In genomic region chr21:36718951-36719501, GRCh38 we compare ENCODE assay signal across 13 cellular contexts. TPM values are rescaled to one million over a fixed set of nuclear protein-coding genes. Genes with fewer than 3 reads are reported as not detected.
A peak's percentile ranks its signal among the peaks of the same experiment; 100 is the strongest.
DNase-seq lines count a peak whose midpoint lies in the region; TF ChIP-seq lines count a peak whose summit lies in the region.
"Had no signal": no experiment of that assay in that cellular context is flagged by ENCODE, and none has a peak within 500 bp of the region (broad histone marks: within the 10 kb centered on the region; RNA-seq: fewer than 3 reads in every experiment).

No MANE protein-coding gene starts in this region.

- H4K20me1 ChIP-seq in H9 (ENCODE audit: control insufficient read depth, insufficient read depth, insufficient read length) = no peaks in the 10 kb centered on the region

- peaks cover 12 to 20% of the 10 kb centered on the region in 2 experiments for H3K4me1 Mint-ChIP-seq in H9
- H3K4me1 Mint-ChIP-seq: natural killer cell; stimulated activated naive CD8-positive, alpha-beta T cell treated with anti-CD3 and anti-CD28 coated beads, Interleukin-15, amount 100 ng/mL, for 72 hours had no signal

- H2BK15ac ChIP-seq in H9 (ENCODE audit: low read depth, low read length) = no peak overlapping the region

- H3K27ac ChIP-seq in duodenal mucosa (ENCODE audit: low read depth, low read length) = peak overlapping the region; percentile 64
- peak overlapping the region; percentile 84 to 94 (median 91) for H3K27ac ChIP-seq in transverse colon
- H3K27ac ChIP-seq in H9 (ENCODE audit: insufficient read length, low read depth, low read length) = no peak overlapping the region

- H2BK5ac ChIP-seq in H9 (ENCODE audit: insufficient read length, low read length) = no peak overlapping the region

- peaks cover 64% of the 10 kb centered on the region for H3K27me3 Mint-ChIP-seq in H9 (ENCODE audit: low read depth)

- in situ Hi-C loops in transverse colon (cut with MboI; ENCODE audit: low pct_ligation_motif_present in 1 of 4, low pct_unique_long_range_greater_than_20kb in 1 of 4, low sequenced_read_pairs in 3 of 4) = no loop called here

- TF ChIP-seq CTCF in transverse colon (IDR thresholded peaks at IDR 0.05) (no peak), H9 (conservative IDR thresholded peaks at IDR 0.05) (no peak)

- no peak overlapping the region for H3K56ac ChIP-seq in H9 (ENCODE audit: insufficient read length, low read depth, low read length)

- intact Hi-C loops in transverse colon (cut with DNase I; ENCODE audit: low total_unique reads) = no loop called here

- no peaks in the 10 kb centered on the region for H3K9me3 Mint-ChIP-seq in H9
- H3K9me3 Mint-ChIP-seq: natural killer cell; stimulated activated naive CD8-positive, alpha-beta T cell treated with anti-CD3 and anti-CD28 coated beads, Interleukin-15, amount 100 ng/mL, for 72 hours had no signal

- H2AFZ ChIP-seq in H9 (ENCODE audit: low read length) = no peak overlapping the region

- no peaks in the 10 kb centered on the region for H3K9me3 ChIP-seq in duodenal mucosa (ENCODE audit: control insufficient read depth in 1 of 2, low read length in 2 of 2)
- no peaks in the 10 kb centered on the region for H3K9me3 ChIP-seq in transverse colon
- H3K9me3 ChIP-seq in H9 (ENCODE audit: control insufficient read depth, low read depth, low read length) = no peaks in the 10 kb centered on the region
- H3K9me3 ChIP-seq: A549 had no signal

- peak overlapping the region; percentile 51 to 55 for H3K4me3 ChIP-seq in duodenal mucosa (ENCODE audit: low read depth in 1 of 2, low read length in 2 of 2)
- peak overlapping the region in 2 of 4 donors; percentile 13 to 23 for H3K4me3 ChIP-seq in transverse colon
- H3K4me3 ChIP-seq: A549 had no signal

- no peak overlapping the region for H3K4me2 ChIP-seq in H9 (ENCODE audit: insufficient read depth, insufficient read length, low read length)
- H3K4me2 ChIP-seq: A549 had no signal

- no peak overlapping the region for H3K23ac ChIP-seq in H9 (ENCODE audit: insufficient read length, low read depth, low read length)

- H3K79me2 ChIP-seq in H9 (ENCODE audit: insufficient read depth, low read length) = no peaks in the 10 kb centered on the region

- H3K18ac ChIP-seq in H9 (ENCODE audit: insufficient read length, low read depth, low read length) = no peak overlapping the region

- H3K36me3 Mint-ChIP-seq in H9 (ENCODE audit: insufficient read depth in 1 of 3, low read depth in 3 of 3) = no peaks in the 10 kb centered on the region
- H3K36me3 Mint-ChIP-seq: natural killer cell had no signal

- H3K9ac ChIP-seq in duodenal mucosa (ENCODE audit: low read depth in 1 of 2, low read length in 2 of 2) (peak overlapping the region; percentile 65 to 74), H9 (ENCODE audit: extremely low read depth, insufficient read length, low read length) (no peak overlapping the region)

- H3T11ph ChIP-seq in H9 (ENCODE audit: low read length) = no peak overlapping the region

- no peak overlapping the region for H3K4ac ChIP-seq in H9 (ENCODE audit: low read depth, low read length)

- H2AK5ac ChIP-seq in H9 (ENCODE audit: insufficient read length, low read length) = no peak overlapping the region

- 51% methylated on average over 18 of the region's 18 CpGs; no CpG with 5 or more reads in 1 of the 2 donors for WGBS in transverse colon (ENCODE audit: low coverage in 1 of 2), 2 donors
- no CpG with 5 or more reads among the region's 18 CpGs for WGBS in H9 (ENCODE audit: extremely low coverage, insufficient read length, low lambda C conversion rate)

- H2BK20ac ChIP-seq in H9 (ENCODE audit: low read depth, low read length, poor library complexity, severe bottlenecking) = no peak overlapping the region

- peak; percentile 66 for TF ChIP-seq POLR2A in transverse colon (IDR thresholded peaks at IDR 0.05)

- no peak overlapping the region for H4K5ac ChIP-seq in H9 (ENCODE audit: insufficient read length, low read depth, low read length)

- peak; percentile 56 for DNase-seq in activated effector memory CD4-positive, alpha-beta T cell treated with anti-CD3 and anti-CD28 coated beads, Interleukin-2, amount 50 U/mL, for 16 hours
- no peak for DNase-seq in activated effector memory CD4-positive, alpha-beta T cell treated with Interleukin-2 at 50 U/mL for 16 hours
- DNase-seq in midbrain (lab: John Stamatoyannopoulos, UW) (peak; percentile 47), transverse colon (peak; percentile 87), NCI-H446 (lab: John Stamatoyannopoulos, UW) (no peak), dermis blood vessel endothelial cell (no peak), H9 (no peak)
- DNase-seq: natural killer cell; stimulated activated CD4-positive, alpha-beta T cell treated with anti-CD3 and anti-CD28 coated beads, Interleukin-1b, Interleukin-23, amount 100 ng/mL, for 48 hours; stimulated activated naive CD8-positive, alpha-beta T cell treated with anti-CD3 and anti-CD28 coated beads, Interleukin-15, amount 100 ng/mL, for 72 hours; T-helper 2 cell had no signal

- no peak overlapping the region for H4K8ac ChIP-seq in H9 (replicated peaks; ENCODE audit: insufficient read length, low read depth, low read length)

- H3K27me3 ChIP-seq in duodenal mucosa (ENCODE audit: control insufficient read depth in 1 of 2, insufficient read depth in 2 of 2, low read length in 2 of 2) (peaks cover 7 to 8% of the 10 kb centered on the region in 2 donors), transverse colon (peaks cover 44% of the 10 kb centered on the region), H9 (ENCODE audit: insufficient read depth, low read length) (no peaks in the 10 kb centered on the region; the same call in 1 of the 2 replicates)

- no peak overlapping the region for H3K4me3 Mint-ChIP-seq in H9
- H3K4me3 Mint-ChIP-seq: natural killer cell; stimulated activated naive CD8-positive, alpha-beta T cell treated with anti-CD3 and anti-CD28 coated beads, Interleukin-15, amount 100 ng/mL, for 72 hours had no signal

- TF ChIP-seq EP300 in transverse colon (IDR thresholded peaks at IDR 0.05; ENCODE audit: low read depth) = no peak

- H3K36me3 ChIP-seq in duodenal mucosa (ENCODE audit: control insufficient read depth in 1 of 2, insufficient read depth in 2 of 2, low read length in 2 of 2) = no peaks in the 10 kb centered on the region
- H3K36me3 ChIP-seq in transverse colon = no peaks in the 10 kb centered on the region

- H2BK12ac ChIP-seq in H9 (ENCODE audit: insufficient read length, low read depth, low read length) = no peak overlapping the region

- no peak overlapping the region for H4K91ac ChIP-seq in H9 (ENCODE audit: insufficient read length, low read depth, low read length)

- no peak overlapping the region for H3K27ac Mint-ChIP-seq in H9
- H3K27ac Mint-ChIP-seq: natural killer cell; stimulated activated naive CD8-positive, alpha-beta T cell treated with anti-CD3 and anti-CD28 coated beads, Interleukin-15, amount 100 ng/mL, for 72 hours had no signal

- H3K23me2 ChIP-seq in H9 (ENCODE audit: insufficient read length, low read depth, low read length, poor library complexity, severe bottlenecking) = no peaks in the 10 kb centered on the region

- no peak overlapping the region for H2BK120ac ChIP-seq in H9 (ENCODE audit: low read depth, low read length, poor library complexity, severe bottlenecking)

- peaks cover 11 to 12% of the 10 kb centered on the region in 2 donors for H3K4me1 ChIP-seq in duodenal mucosa (ENCODE audit: control insufficient read depth in 1 of 2, insufficient read depth in 2 of 2, low read length in 2 of 2)
- H3K4me1 ChIP-seq in transverse colon = peaks cover 0 to 14% (median 6%) of the 10 kb centered on the region in 4 donors
- H3K4me1 ChIP-seq in H9 (ENCODE audit: insufficient read depth, low read length) = peaks cover 2% of the 10 kb centered on the region; the same call in 1 of the 2 replicates
- H3K4me1 ChIP-seq: A549 had no signal

- no peaks in the 10 kb centered on the region for H3K79me1 ChIP-seq in H9 (ENCODE audit: insufficient read depth, low read depth, low read length, poor library complexity, severe bottlenecking)

- H3K14ac ChIP-seq in H9 (ENCODE audit: insufficient read depth, low read length) = no peak overlapping the region

RNA-seq across cellular contexts. Expression of gene SIM2, which starts 20.1 kb away (rescaled TPM):
- under 1 TPM in 1 of 4 donors, not detected in 3; 0.32 TPM for total RNA-seq in transverse colon
- under 0.01 and 0.05 TPM in 2 replicates for total RNA-seq in dermis blood vessel endothelial cell
- total RNA-seq in H9 (2021) = not detected in 2 replicates
- total RNA-seq: natural killer cell had no signal

Comparison
In these comparisons a context has a peak if more than half of its experiments do, and no peak if none do; other contexts are left out.
1. DNase-seq: peak in activated effector memory CD4-positive, alpha-beta T cell treated with anti-CD3 and anti-CD28 coated beads, Interleukin-2, amount 50 U/mL, for 16 hours (single experiment), midbrain (single experiment) and transverse colon (single experiment); none in activated effector memory CD4-positive, alpha-beta T cell treated with Interleukin-2 at 50 U/mL for 16 hours (single experiment), NCI-H446 (0 of 2), dermis blood vessel endothelial cell (single experiment) and H9 (single experiment).